Comparison of ENCODE assay signal across 10 cellular contexts in the genomic region with DNA sequence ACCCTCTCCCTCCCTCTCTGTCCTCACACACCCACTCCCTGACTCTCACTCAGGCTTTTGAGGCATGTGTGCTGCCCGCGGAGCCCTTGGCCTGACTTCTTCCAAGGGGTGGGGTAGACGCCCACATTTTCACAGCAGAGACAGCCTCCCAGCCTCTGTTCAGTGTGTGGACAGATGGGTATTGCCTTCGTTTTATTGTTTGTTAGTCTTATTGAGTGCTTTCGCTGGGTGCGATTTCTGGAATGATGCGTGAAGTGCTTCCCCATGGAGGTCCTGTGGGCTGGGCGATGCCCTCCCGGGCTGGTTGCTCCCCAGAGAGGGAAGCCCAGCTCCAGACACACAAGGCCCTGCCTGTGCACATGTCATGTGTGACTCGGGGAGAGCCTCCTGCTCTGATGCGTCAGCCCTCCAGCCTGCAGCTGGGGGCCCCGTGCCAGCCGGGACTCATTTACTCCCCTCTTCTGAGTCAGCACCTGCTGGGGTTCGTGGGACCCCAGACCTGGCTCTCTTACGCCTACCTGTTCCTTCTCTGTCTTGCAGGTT. TPM values are rescaled to one million over a fixed set of nuclear protein-coding genes. Genes with fewer than 3 reads are reported as not detected.
A peak's percentile ranks its signal among the peaks of the same experiment; 100 is the strongest.
DNase-seq lines count a peak whose midpoint lies in the region; ATAC-seq and TF ChIP-seq lines count a peak whose summit lies in the region.
"Had no signal": no experiment of that assay in that cellular context is flagged by ENCODE, and none has a peak within 500 bp of the region (broad histone marks: within the 10 kb centered on the region; RNA-seq: fewer than 3 reads in every experiment).

No MANE protein-coding gene starts in this region.

- ATAC-seq in left lung (peak; percentile 9), upper lobe of right lung (peak; percentile 32), GM21423 (IDR thresholded peaks at IDR 0.05; ENCODE audit: unreplicated experiment) (no peak), HG03025 (IDR thresholded peaks at IDR 0.05; ENCODE audit: low FRiP score, unreplicated experiment) (no peak)

- CTCF ChIA-PET in activated naive CD4-positive, alpha-beta T cell treated with anti-CD3 and anti-CD28 coated beads, Interleukin-2, amount 10 ng/mL, durations not matched to agents 7 days and 5 days (lab: Charles Lee) = interaction anchor here (0.6 kb wide), 1 partner anchor 1126 kb away, joined by 3 read pairs; no protein-coding TSS in a partner anchor
- CTCF ChIA-PET in activated naive CD4-positive, alpha-beta T cell treated with anti-CD3 and anti-CD28 coated beads for 36 hours (lab: Charles Lee) = no interaction called here

- no peaks in the 10 kb centered on the region for H3K27me3 ChIP-seq in left lung
- H3K27me3 ChIP-seq in upper lobe of right lung = no peaks in the 10 kb centered on the region
- H3K27me3 ChIP-seq: heart left ventricle had no signal

- H3K27ac ChIP-seq in left lung = peak overlapping the region; percentile 9 to 33
- peak overlapping the region; percentile 81 for H3K27ac ChIP-seq in upper lobe of right lung
- H3K27ac ChIP-seq: heart left ventricle had no signal

- H3K4me1 ChIP-seq in left lung (peaks cover 34 to 82% of the 10 kb centered on the region in 2 donors), upper lobe of right lung (peaks cover 49% of the 10 kb centered on the region)

- H3K27ac Mint-ChIP-seq in activated naive CD4-positive, alpha-beta T cell treated with anti-CD3 and anti-CD28 coated beads, Interleukin-2, amount 10 ng/mL, durations not matched to agents 7 days and 5 days = peak overlapping the region; percentile 58
- no peak overlapping the region for H3K27ac Mint-ChIP-seq in activated naive CD4-positive, alpha-beta T cell treated with anti-CD3 and anti-CD28 coated beads for 36 hours
- H3K27ac Mint-ChIP-seq in brain = peak overlapping the region; percentile 41 to 99 (median 98)

- H3K9me3 Mint-ChIP-seq in activated naive CD4-positive, alpha-beta T cell treated with anti-CD3 and anti-CD28 coated beads, Interleukin-2, amount 10 ng/mL, durations not matched to agents 7 days and 5 days = no peaks in the 10 kb centered on the region
- no peaks in the 10 kb centered on the region for H3K9me3 Mint-ChIP-seq in activated naive CD4-positive, alpha-beta T cell treated with anti-CD3 and anti-CD28 coated beads for 36 hours
- peaks cover 0 to 2% (median 0%) of the 10 kb centered on the region in 5 experiments for H3K9me3 Mint-ChIP-seq in brain

- intact Hi-C loops in activated naive CD4-positive, alpha-beta T cell treated with anti-CD3 and anti-CD28 coated beads for 36 hours (cut with micrococcal nuclease) = no loop called here
- intact Hi-C loops in left lung (cut with DNase I) = no loop called here
- intact Hi-C loops in upper lobe of right lung (cut with DNase I) = no loop called here

- H3K36me3 ChIP-seq in left lung = peaks cover 0 to 48% of the 10 kb centered on the region in 2 donors
- H3K36me3 ChIP-seq in upper lobe of right lung = peaks cover 18% of the 10 kb centered on the region

- H3K4me3 Mint-ChIP-seq in activated naive CD4-positive, alpha-beta T cell treated with anti-CD3 and anti-CD28 coated beads, Interleukin-2, amount 10 ng/mL, durations not matched to agents 7 days and 5 days = no peak overlapping the region
- no peak overlapping the region for H3K4me3 Mint-ChIP-seq in activated naive CD4-positive, alpha-beta T cell treated with anti-CD3 and anti-CD28 coated beads for 36 hours
- peak overlapping the region in 4 of 5 experiments; percentile 47 to 81 (median 79) for H3K4me3 Mint-ChIP-seq in brain

- TF ChIP-seq CTCF in brain (conservative IDR thresholded peaks at IDR 0.05) (no peak), left lung (IDR thresholded peaks at IDR 0.05) (no peak), upper lobe of right lung (IDR thresholded peaks at IDR 0.05) (no peak)

- no peak for DNase-seq in activated naive CD4-positive, alpha-beta T cell treated with anti-CD3 and anti-CD28 coated beads, Interleukin-2, amount 10 ng/mL, durations not matched to agents 7 days and 5 days
- DNase-seq in activated naive CD4-positive, alpha-beta T cell treated with anti-CD3 and anti-CD28 coated beads for 36 hours = no peak
- DNase-seq in left lung (peak in 1 of 2 donors; percentile 54), upper lobe of right lung (peak; percentile 73), NCI-H748 (lab: John Stamatoyannopoulos, UW; ENCODE audit: unreplicated experiment) (no peak)
- DNase-seq: DMS79 had no signal

- peaks cover 49% of the 10 kb centered on the region for H3K4me1 Mint-ChIP-seq in activated naive CD4-positive, alpha-beta T cell treated with anti-CD3 and anti-CD28 coated beads, Interleukin-2, amount 10 ng/mL, durations not matched to agents 7 days and 5 days
- H3K4me1 Mint-ChIP-seq in activated naive CD4-positive, alpha-beta T cell treated with anti-CD3 and anti-CD28 coated beads for 36 hours (ENCODE audit: low read depth) = peaks cover 35% of the 10 kb centered on the region
- H3K4me1 Mint-ChIP-seq in brain = peaks cover 80% of the 10 kb centered on the region

- no peak overlapping the region for H3K4me3 ChIP-seq in left lung
- H3K4me3 ChIP-seq in upper lobe of right lung = no peak overlapping the region
- H3K4me3 ChIP-seq: heart left ventricle had no signal

- no peaks in the 10 kb centered on the region for H3K27me3 Mint-ChIP-seq in activated naive CD4-positive, alpha-beta T cell treated with anti-CD3 and anti-CD28 coated beads, Interleukin-2, amount 10 ng/mL, durations not matched to agents 7 days and 5 days
- H3K27me3 Mint-ChIP-seq in activated naive CD4-positive, alpha-beta T cell treated with anti-CD3 and anti-CD28 coated beads for 36 hours (ENCODE audit: low read depth) = no peaks in the 10 kb centered on the region
- no peaks in the 10 kb centered on the region for H3K27me3 Mint-ChIP-seq in brain

- H3K36me3 Mint-ChIP-seq in activated naive CD4-positive, alpha-beta T cell treated with anti-CD3 and anti-CD28 coated beads, Interleukin-2, amount 10 ng/mL, durations not matched to agents 7 days and 5 days = peaks cover 18% of the 10 kb centered on the region
- H3K36me3 Mint-ChIP-seq in activated naive CD4-positive, alpha-beta T cell treated with anti-CD3 and anti-CD28 coated beads for 36 hours (ENCODE audit: low read depth) = no peaks in the 10 kb centered on the region
- H3K36me3 Mint-ChIP-seq in brain = peaks cover 11% of the 10 kb centered on the region

- H3K9me3 ChIP-seq in left lung = no peaks in the 10 kb centered on the region
- no peaks in the 10 kb centered on the region for H3K9me3 ChIP-seq in upper lobe of right lung
- H3K9me3 ChIP-seq: heart left ventricle had no signal

RNA-seq across cellular contexts. Expression of gene PDXK, which starts 14.7 kb away (rescaled TPM):
- 100 to 1,000 TPM; 125 to 133 TPM for total RNA-seq in activated naive CD4-positive, alpha-beta T cell treated with anti-CD3 and anti-CD28 coated beads for 36 hours
- polyA plus RNA-seq in brain (ENCODE audit: insufficient read depth, low read depth, low replicate concordance) = 83.2 TPM
- 100 to 1,000 TPM; 287 to 305 TPM for total RNA-seq in left lung
- 280 TPM for total RNA-seq in upper lobe of right lung

RNA-seq across cellular contexts. Expression of gene CSTB, which starts 42.5 kb away (rescaled TPM):
- 10 to 100 TPM; 22.8 to 23.0 TPM for total RNA-seq in activated naive CD4-positive, alpha-beta T cell treated with anti-CD3 and anti-CD28 coated beads for 36 hours
- polyA plus RNA-seq in brain (ENCODE audit: insufficient read depth, low read depth, low replicate concordance) = 63.4 TPM
- 100 to 1,000 TPM; 123 to 133 TPM for total RNA-seq in left lung
- total RNA-seq in upper lobe of right lung = 148 TPM

RNA-seq across cellular contexts. Expression of gene RRP1, which starts 55.8 kb away (rescaled TPM):
- total RNA-seq in activated naive CD4-positive, alpha-beta T cell treated with anti-CD3 and anti-CD28 coated beads for 36 hours = 10 to 100 TPM; 33.6 to 35.5 TPM
- polyA plus RNA-seq in brain (ENCODE audit: insufficient read depth, low read depth, low replicate concordance) = 27.4 TPM
- total RNA-seq in left lung = 10 to 100 TPM; 16.1 to 19.6 TPM
- total RNA-seq in upper lobe of right lung = 19.0 TPM

Comparison
In these comparisons a context has a peak if more than half of its experiments do, and no peak if none do; other contexts are left out.
1. H3K4me3 Mint-ChIP-seq: peak in brain (4 of 5); none in activated naive CD4-positive, alpha-beta T cell treated with anti-CD3 and anti-CD28 coated beads, Interleukin-2, amount 10 ng/mL, durations not matched to agents 7 days and 5 days (single experiment) and activated naive CD4-positive, alpha-beta T cell treated with anti-CD3 and anti-CD28 coated beads for 36 hours (single experiment).
2. ATAC-seq: peak in left lung (single experiment) and upper lobe of right lung (single experiment); none in GM21423 (single experiment) and HG03025 (single experiment).